In the genomic region with DNA sequence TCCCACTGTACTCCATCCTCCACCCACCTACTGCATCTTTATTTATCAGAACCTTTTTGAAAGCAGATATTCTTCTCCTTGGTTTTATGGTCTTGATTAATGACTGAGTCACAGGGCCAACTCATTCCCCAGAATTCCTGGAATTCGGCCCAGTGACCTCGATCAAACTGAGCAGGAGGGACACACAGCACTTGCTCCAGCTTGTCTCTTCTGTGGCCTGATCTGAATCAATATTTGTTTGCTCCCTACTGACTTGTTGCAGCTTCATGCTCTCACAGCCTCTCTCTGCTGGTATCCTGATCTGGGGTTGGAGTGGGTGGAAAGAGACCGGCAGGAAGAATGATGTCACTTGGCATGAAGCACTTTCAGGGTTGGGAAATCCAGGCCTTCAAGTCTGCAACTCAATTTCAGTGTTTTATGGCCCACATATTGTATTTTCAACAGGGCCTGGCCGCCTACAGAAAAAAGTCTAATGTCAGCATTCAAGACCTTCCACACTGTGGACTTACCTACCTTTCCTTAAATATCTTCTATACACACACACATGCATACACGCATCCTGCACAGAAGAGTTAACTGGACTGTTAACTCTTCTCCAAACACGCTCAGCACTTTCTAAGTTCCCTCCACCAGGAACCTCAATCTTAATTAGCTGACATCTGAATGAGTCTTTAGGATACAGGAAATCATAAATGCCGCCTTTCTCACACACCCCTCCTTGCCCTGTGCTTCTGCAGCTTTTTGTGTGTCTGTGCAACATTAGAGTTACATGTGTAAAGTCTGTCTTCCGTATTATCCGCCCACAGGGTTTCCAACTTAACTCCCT, we compare ENCODE assay signal across 8 cellular contexts. TPM values are rescaled to one million over a fixed set of nuclear protein-coding genes. Genes with fewer than 3 reads are reported as not detected.
DNase-seq lines count a peak whose midpoint lies in the region; ATAC-seq and TF ChIP-seq lines count a peak whose summit lies in the region.

No MANE protein-coding gene starts in this region.

- no peak for TF ChIP-seq CTCF in LNCaP clone FGC (IDR thresholded peaks at IDR 0.05; ENCODE audit: control insufficient read depth, extremely low read depth, insufficient read depth)
- TF ChIP-seq CTCF in right atrium auricular region (IDR thresholded peaks at IDR 0.05) = no peak
- TF ChIP-seq CTCF in smooth muscle cell (IDR thresholded peaks at IDR 0.05; ENCODE audit: borderline replicate concordance, insufficient read depth, poor library complexity, severe bottlenecking) = no peak

- no peaks in the 10 kb centered on the region for H3K9me3 Mint-ChIP-seq in activated T-helper 17 cell treated with anti-CD3 and anti-CD28 coated beads, Interleukin-2, amount 50 U/mL, for 72 hours
- no peaks in the 10 kb centered on the region for H3K9me3 Mint-ChIP-seq in stimulated activated naive CD8-positive, alpha-beta T cell treated with anti-CD3 and anti-CD28 coated beads, Interleukin-15, amount 100 ng/mL, for 72 hours

- H3K27me3 Mint-ChIP-seq in activated T-helper 17 cell treated with anti-CD3 and anti-CD28 coated beads, Interleukin-2, amount 50 U/mL, for 72 hours = no peaks in the 10 kb centered on the region
- no peaks in the 10 kb centered on the region for H3K27me3 Mint-ChIP-seq in stimulated activated naive CD8-positive, alpha-beta T cell treated with anti-CD3 and anti-CD28 coated beads, Interleukin-15, amount 100 ng/mL, for 72 hours

- H3K9me3 ChIP-seq in right atrium auricular region (no peaks in the 10 kb centered on the region), smooth muscle cell (replicated peaks; ENCODE audit: low read depth) (no peaks in the 10 kb centered on the region)

- peaks cover 49% of the 10 kb centered on the region for H3K4me1 Mint-ChIP-seq in activated T-helper 17 cell treated with anti-CD3 and anti-CD28 coated beads, Interleukin-2, amount 50 U/mL, for 72 hours
- H3K4me1 Mint-ChIP-seq in stimulated activated naive CD8-positive, alpha-beta T cell treated with anti-CD3 and anti-CD28 coated beads, Interleukin-15, amount 100 ng/mL, for 72 hours = peaks cover 66% of the 10 kb centered on the region

- H3K4me3 Mint-ChIP-seq in activated T-helper 17 cell treated with anti-CD3 and anti-CD28 coated beads, Interleukin-2, amount 50 U/mL, for 72 hours = peak overlapping the region; percentile 55
- no peak overlapping the region for H3K4me3 Mint-ChIP-seq in stimulated activated naive CD8-positive, alpha-beta T cell treated with anti-CD3 and anti-CD28 coated beads, Interleukin-15, amount 100 ng/mL, for 72 hours

- peaks cover 91% of the 10 kb centered on the region for H4K20me1 ChIP-seq in smooth muscle cell (ENCODE audit: low read depth)

- peaks cover 67% of the 10 kb centered on the region for H3K36me3 Mint-ChIP-seq in activated T-helper 17 cell treated with anti-CD3 and anti-CD28 coated beads, Interleukin-2, amount 50 U/mL, for 72 hours (ENCODE audit: low read depth)

- peak overlapping the region; percentile 76 for H3K27ac Mint-ChIP-seq in activated T-helper 17 cell treated with anti-CD3 and anti-CD28 coated beads, Interleukin-2, amount 50 U/mL, for 72 hours
- no peak overlapping the region for H3K27ac Mint-ChIP-seq in stimulated activated naive CD8-positive, alpha-beta T cell treated with anti-CD3 and anti-CD28 coated beads, Interleukin-15, amount 100 ng/mL, for 72 hours

- H3K4me1 ChIP-seq in right atrium auricular region = peaks cover 0 to 81% of the 10 kb centered on the region in 2 donors
- peaks cover 59% of the 10 kb centered on the region for H3K4me1 ChIP-seq in smooth muscle cell (ENCODE audit: low read depth)

- peaks cover 92% of the 10 kb centered on the region for H3K79me2 ChIP-seq in smooth muscle cell (ENCODE audit: low read depth)

- H3K4me3 ChIP-seq in LNCaP clone FGC (ENCODE audit: low read depth, low read length) = no peak overlapping the region
- peak overlapping the region in 1 of 2 donors; percentile 98 for H3K4me3 ChIP-seq in right atrium auricular region
- peak overlapping the region; percentile 98 for H3K4me3 ChIP-seq in smooth muscle cell

- H3K36me3 ChIP-seq in right atrium auricular region (no peaks in the 10 kb centered on the region), smooth muscle cell (ENCODE audit: low read depth) (no peaks in the 10 kb centered on the region)

- H3K9ac ChIP-seq in smooth muscle cell (ENCODE audit: low read depth) = peak overlapping the region; percentile 99

- peak overlapping the region; percentile 89 for H3K4me2 ChIP-seq in smooth muscle cell

- H3K27ac ChIP-seq in right atrium auricular region = peak overlapping the region; percentile 62 to 97
- peak overlapping the region; percentile 99 for H3K27ac ChIP-seq in smooth muscle cell (ENCODE audit: low read depth)

- WGBS in smooth muscle cell (ENCODE audit: low lambda C conversion rate) = 9% methylated on average over 9 of the region's 9 CpGs

- peak; percentile 6 for ATAC-seq in activated T-helper 17 cell treated with anti-CD3 and anti-CD28 coated beads, Interleukin-2, amount 50 U/mL, for 72 hours (replicated peaks)
- ATAC-seq in stimulated activated naive CD8-positive, alpha-beta T cell treated with anti-CD3 and anti-CD28 coated beads, Interleukin-15, amount 100 ng/mL, for 72 hours = no peak

- no peak overlapping the region for H2AFZ ChIP-seq in smooth muscle cell (ENCODE audit: low read depth)

- DNase-seq in DMS 273 treated with DMSO at 0.1 percent for 48 hours (lab: John Stamatoyannopoulos, UW) (peak; percentile 49), LNCaP clone FGC (ENCODE audit: low read depth) (peak; percentile 96), right atrium auricular region (ENCODE audit: low spot score) (peak; percentile 88), smooth muscle cell (lab: John Stamatoyannopoulos, UW; ENCODE audit: unreplicated experiment) (no peak), NCI-H524 (lab: John Stamatoyannopoulos, UW) (no peak)
- no peak for DNase-seq in activated effector memory CD4-positive, alpha-beta T cell treated with anti-CD3 and anti-CD28 coated beads, Interleukin-2, amount 50 U/mL, for 16 hours
- DNase-seq in stimulated activated naive CD8-positive, alpha-beta T cell treated with anti-CD3 and anti-CD28 coated beads, Interleukin-15, amount 100 ng/mL, for 72 hours = no peak

- peaks cover 65% of the 10 kb centered on the region for H3F3A ChIP-seq in smooth muscle cell (ENCODE audit: low read depth)

- no peaks in the 10 kb centered on the region for H3K27me3 ChIP-seq in right atrium auricular region
- H3K27me3 ChIP-seq in smooth muscle cell (ENCODE audit: low read depth) = no peaks in the 10 kb centered on the region

RNA-seq across cellular contexts. Expression of gene ANXA2, which starts 4.6 kb away (rescaled TPM):
- 100 to 1,000 TPM; 120 to 420 TPM for total RNA-seq in activated T-helper 17 cell treated with anti-CD3 and anti-CD28 coated beads, Interleukin-2, amount 50 U/mL, for 72 hours
- total RNA-seq in right atrium auricular region = 100 to 1,000 TPM; 214 to 388 TPM
- 2,380 and 2,477 TPM in 2 replicates for total RNA-seq in smooth muscle cell
- 2,665 and 3,194 TPM in 2 replicates for polyA plus RNA-seq in smooth muscle cell

Comparison
In these comparisons a context has a peak if more than half of its experiments do, and no peak if none do; other contexts are left out.
1. DNase-seq: peak in DMS 273 treated with DMSO at 0.1 percent for 48 hours (single experiment), LNCaP clone FGC (single experiment) and right atrium auricular region (single experiment); none in smooth muscle cell (single experiment), activated effector memory CD4-positive, alpha-beta T cell treated with anti-CD3 and anti-CD28 coated beads, Interleukin-2, amount 50 U/mL, for 16 hours (single experiment), stimulated activated naive CD8-positive, alpha-beta T cell treated with anti-CD3 and anti-CD28 coated beads, Interleukin-15, amount 100 ng/mL, for 72 hours (0 of 2) and NCI-H524 (0 of 2).